Comparison of ENCODE assay signal across 8 cellular contexts in the genomic region with DNA sequence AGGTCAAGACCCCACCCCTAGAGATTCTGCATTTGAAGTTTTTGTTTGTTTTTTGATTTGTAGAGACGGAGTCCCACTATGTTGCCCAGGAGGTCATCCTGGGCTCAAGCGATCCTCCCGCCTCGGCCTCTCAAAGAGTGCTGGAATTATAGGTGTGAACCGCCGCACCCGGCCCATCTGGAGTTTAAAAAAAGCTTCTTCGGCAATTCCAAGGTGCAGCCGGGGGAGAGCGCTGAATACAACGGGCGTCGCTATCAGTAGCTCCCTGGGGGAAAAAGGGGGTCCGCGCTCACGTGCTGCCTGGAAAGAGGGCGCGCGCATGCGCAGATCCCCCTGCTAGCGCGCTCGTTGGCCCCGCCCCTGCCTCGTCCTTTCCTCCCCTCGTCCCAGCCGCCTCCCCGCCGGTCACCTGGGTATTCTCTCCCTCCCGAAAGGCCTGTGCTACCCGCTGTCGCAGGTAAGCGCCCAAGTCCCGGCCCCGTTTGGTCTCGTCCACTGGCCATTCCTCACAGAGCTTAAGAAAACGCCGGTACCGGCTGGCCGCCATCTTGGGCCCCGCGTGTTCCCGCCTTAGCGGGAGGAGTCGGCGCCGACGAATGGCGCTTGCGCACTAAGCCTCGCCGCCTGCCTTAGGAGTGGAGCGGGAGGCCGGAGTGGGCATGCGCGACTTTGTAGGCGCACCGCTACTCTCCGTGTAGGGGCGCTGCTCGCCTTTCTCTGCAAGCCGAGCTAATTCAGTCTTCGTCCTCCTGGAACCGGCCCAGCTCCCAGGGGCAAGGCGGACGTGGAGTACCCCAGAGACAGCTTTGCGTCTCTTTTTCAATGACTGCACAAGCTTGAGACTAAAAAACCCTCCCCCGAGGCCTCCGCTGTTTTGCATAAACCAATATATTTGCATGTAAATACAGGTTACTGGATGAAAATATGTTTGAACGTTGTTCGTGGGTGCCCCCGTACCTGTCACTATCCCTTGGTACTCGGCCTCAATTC. TPM values are rescaled to one million over a fixed set of nuclear protein-coding genes. Genes with fewer than 3 reads are reported as not detected.
DNase-seq lines count a peak whose midpoint lies in the region; ATAC-seq and TF ChIP-seq lines count a peak whose summit lies in the region.

A gene (minus strand): TSS at position 561 of the 990 bp plus-strand sequence. CDS start 14 bp downstream, at position 547.

- H3K4me1 Mint-ChIP-seq in type B pancreatic cell (ENCODE audit: unreplicated experiment): peaks cover 27% of the 10 kb centered on the region

- intact Hi-C loops in cardiac septum (cut with DNase I): loop anchor here (2.0 kb wide), 1 partner anchor 49 kb away; no protein-coding TSS in a partner anchor

- peaks cover 5% of the 10 kb centered on the region for H3K36me3 ChIP-seq in adipocyte (ENCODE audit: control insufficient read depth, insufficient read depth, low read length, severe bottlenecking)

- H3K27me3 ChIP-seq in adipocyte (replicated peaks; ENCODE audit: control insufficient read depth, insufficient read depth, low read length): no peaks in the 10 kb centered on the region

- peaks cover 20% of the 10 kb centered on the region for H3K36me3 Mint-ChIP-seq in type B pancreatic cell

- no peaks in the 10 kb centered on the region for H3K9me3 ChIP-seq in adipocyte (ENCODE audit: control insufficient read depth, low read length)

- H3K27me3 Mint-ChIP-seq in type B pancreatic cell: no peaks in the 10 kb centered on the region

- DNase-seq in NCI-H1436 (lab: John Stamatoyannopoulos, UW): peak; percentile 99
- peak; percentile 97 for DNase-seq in T follicular helper cell (ENCODE audit: low read depth)
- peak; percentile 99 for DNase-seq in adipocyte (ENCODE audit: low read depth)
- peak; percentile 99 for DNase-seq in cardiac septum (ENCODE audit: low spot score)
- peak; percentile 97 for DNase-seq in pons (ENCODE audit: low spot score)
- DNase-seq in type B pancreatic cell (ENCODE audit: extremely low spot score, unreplicated experiment): peak; percentile 98

- H3K9ac ChIP-seq in adipocyte (ENCODE audit: low read length): peak within 1 kb of the TSS; percentile 94

- H3K4me3 Mint-ChIP-seq in type B pancreatic cell: peak within 1 kb of the TSS; percentile 99

- peak within 1 kb of the TSS; percentile 84 for H3K4me3 ChIP-seq in adipocyte (ENCODE audit: low read length)

- peaks cover 13% of the 10 kb centered on the region for H3K4me1 ChIP-seq in adipocyte (ENCODE audit: control insufficient read depth, insufficient read depth, low read length)

- peak; percentile 68 for TF ChIP-seq CTCF in GM12873 (IDR thresholded peaks at IDR 0.05; ENCODE audit: insufficient read depth, low read depth, low read length, missing control alignments)
- TF ChIP-seq CTCF in type B pancreatic cell (conservative IDR thresholded peaks at IDR 0.05): peak; percentile 69

- no peaks in the 10 kb centered on the region for H3K9me3 Mint-ChIP-seq in type B pancreatic cell

- H3K27ac Mint-ChIP-seq in type B pancreatic cell: peak within 1 kb of the TSS; percentile 99

- peak; percentile 96 for ATAC-seq in HG02798 (IDR thresholded peaks at IDR 0.05; ENCODE audit: poor library complexity, unreplicated experiment)

RNA-seq across cellular contexts. Expression of the gene that starts here (rescaled TPM):
- 209 TPM for total RNA-seq in cardiac septum
- 79.5 and 98.8 TPM in 2 replicates for total RNA-seq in type B pancreatic cell (ENCODE audit: low replicate concordance)

Comparison
In these comparisons a context has a peak if more than half of its experiments do, and no peak if none do; other contexts are left out.
1. Peak in every context shown above with its lines: DNase-seq, ATAC-seq and H3K4me3 ChIP-seq.